Comparison of ENCODE assay signal across 19 cellular contexts in genomic region chr6:22357724-22358189, GRCh38.
DNase-seq lines count a peak whose midpoint lies in the region; ATAC-seq and TF ChIP-seq lines count a peak whose summit lies in the region.
"Had no signal": no experiment of that assay in that cellular context is flagged by ENCODE, and none has a peak within 500 bp of the region (broad histone marks: within the 10 kb centered on the region; RNA-seq: fewer than 3 reads in every experiment).

No MANE protein-coding gene starts in this region.

- TF ChIP-seq CTCF in nephron (IDR thresholded peaks at IDR 0.05; ENCODE audit: unreplicated experiment in 3 of 3) (no peak), type B pancreatic cell (conservative IDR thresholded peaks at IDR 0.05) (no peak)

- peaks cover 23% of the 10 kb centered on the region for H3K4me1 Mint-ChIP-seq in nephron
- peaks cover 29% of the 10 kb centered on the region for H3K4me1 Mint-ChIP-seq in type B pancreatic cell (ENCODE audit: unreplicated experiment)
- H3K4me1 Mint-ChIP-seq: activated CD4-positive, alpha-beta T cell treated with anti-CD3 and anti-CD28 coated beads, Interleukin-2, amount 10 ng/mL, durations not matched to agents 24 days and 14 days; activated naive CD8-positive, alpha-beta T cell treated with anti-CD3 and anti-CD28 coated beads for 36 hours had no signal

- H3K36me3 Mint-ChIP-seq in nephron (ENCODE audit: low read depth) (no peaks in the 10 kb centered on the region), type B pancreatic cell (peaks cover 5% of the 10 kb centered on the region)
- H3K36me3 Mint-ChIP-seq: activated naive CD8-positive, alpha-beta T cell treated with anti-CD3 and anti-CD28 coated beads for 36 hours had no signal

- ATAC-seq in GM18868 (IDR thresholded peaks at IDR 0.05; ENCODE audit: unreplicated experiment) (peak; percentile 65), GM21381 (IDR thresholded peaks at IDR 0.05; ENCODE audit: unreplicated experiment) (peak; percentile 84), HG03066 (IDR thresholded peaks at IDR 0.05; ENCODE audit: low read depth, unreplicated experiment) (peak; percentile 86)
- ATAC-seq: left ventricle myocardium superior had no signal

- H3K27ac Mint-ChIP-seq in nephron, result peak overlapping the region in 2 of 3 experiments; percentile 16 to 39
- H3K27ac Mint-ChIP-seq in type B pancreatic cell, result no peak overlapping the region
- H3K27ac Mint-ChIP-seq: activated CD4-positive, alpha-beta T cell treated with anti-CD3 and anti-CD28 coated beads, Interleukin-2, amount 10 ng/mL, durations not matched to agents 24 days and 14 days; activated naive CD8-positive, alpha-beta T cell treated with anti-CD3 and anti-CD28 coated beads for 36 hours had no signal

- no peak for DNase-seq in RKO (ENCODE audit: low spot score)
- no peak for DNase-seq in type B pancreatic cell (ENCODE audit: extremely low spot score, unreplicated experiment)
- DNase-seq in NCI-H526 (lab: John Stamatoyannopoulos, UW), result no peak
- DNase-seq: activated CD4-positive, alpha-beta T cell treated with anti-CD3 and anti-CD28 coated beads, Interleukin-2, amount 10 ng/mL, durations not matched to agents 24 days and 14 days; activated naive CD8-positive, alpha-beta T cell treated with anti-CD3 and anti-CD28 coated beads for 36 hours; activated T-cell treated with anti-CD3 and anti-CD28 coated beads, Interleukin-2, amount 50 U/mL, for 1 hour; Caco-2; IMR-90; left ventricle myocardium superior; NCI-H2081; NCI-H526 treated with DMSO at 0.1 percent for 48 hours; Peyer's patch; stimulated activated CD4-positive, alpha-beta T cell treated with anti-CD3 and anti-CD28 coated beads, Interleukin-2, amount 100 ng/mL, for 24 hours; substantia nigra; SW 1271 had no signal

- H3K27me3 Mint-ChIP-seq in nephron (ENCODE audit: low read depth) (no peaks in the 10 kb centered on the region), type B pancreatic cell (no peaks in the 10 kb centered on the region)
- H3K27me3 Mint-ChIP-seq: activated CD4-positive, alpha-beta T cell treated with anti-CD3 and anti-CD28 coated beads, Interleukin-2, amount 10 ng/mL, durations not matched to agents 24 days and 14 days had no signal

- H3K4me3 Mint-ChIP-seq in nephron (no peak overlapping the region), type B pancreatic cell (no peak overlapping the region)
- H3K4me3 Mint-ChIP-seq: activated CD4-positive, alpha-beta T cell treated with anti-CD3 and anti-CD28 coated beads, Interleukin-2, amount 10 ng/mL, durations not matched to agents 24 days and 14 days; activated naive CD8-positive, alpha-beta T cell treated with anti-CD3 and anti-CD28 coated beads for 36 hours had no signal

- H3K9me3 Mint-ChIP-seq in nephron, result peaks cover 7% of the 10 kb centered on the region
- H3K9me3 Mint-ChIP-seq in type B pancreatic cell, result peaks cover 9% of the 10 kb centered on the region
- H3K9me3 Mint-ChIP-seq: activated CD4-positive, alpha-beta T cell treated with anti-CD3 and anti-CD28 coated beads, Interleukin-2, amount 10 ng/mL, durations not matched to agents 24 days and 14 days; activated naive CD8-positive, alpha-beta T cell treated with anti-CD3 and anti-CD28 coated beads for 36 hours had no signal
